Comparison of ENCODE assay signal across 2 cellular contexts in genomic region chr9:131125038-131125287, GRCh38.
TF ChIP-seq lines count a peak whose summit lies in the region.

No MANE protein-coding gene starts in this region.

TF ChIP-seq in HepG2, 621 proteins besides CTCF, POLR2A, EP300 and RAD21 (continues in another document):
- TF ChIP-seq XBP1 (CRISPR knock-in tag; IDR thresholded peaks at IDR 0.05), result no peak
- no peak for TF ChIP-seq RFXANK (CRISPR knock-in tag; IDR thresholded peaks at IDR 0.05)
- no peak for TF ChIP-seq KLF13 (CRISPR knock-in tag; IDR thresholded peaks at IDR 0.05)
- no peak for TF ChIP-seq ZBTB2 (CRISPR knock-in tag; IDR thresholded peaks at IDR 0.05; ENCODE audit: low read depth)
- no peak for TF ChIP-seq ESRRA (CRISPR knock-in tag; IDR thresholded peaks at IDR 0.05; ENCODE audit: low read depth)
- no peak for TF ChIP-seq ZNF691 (CRISPR knock-in tag; IDR thresholded peaks at IDR 0.05; ENCODE audit: borderline replicate concordance, low read depth)
- no peak for TF ChIP-seq AKAP8 (CRISPR knock-in tag; IDR thresholded peaks at IDR 0.05)
- no peak for TF ChIP-seq ZNF556 (CRISPR knock-in tag; IDR thresholded peaks at IDR 0.05; ENCODE audit: borderline replicate concordance)
- no peak for TF ChIP-seq ZNF33A (CRISPR knock-in tag; IDR thresholded peaks at IDR 0.05; ENCODE audit: borderline replicate concordance)
- no peak for TF ChIP-seq KDM4B (CRISPR knock-in tag; IDR thresholded peaks at IDR 0.05)
- TF ChIP-seq RBAK (CRISPR knock-in tag; IDR thresholded peaks at IDR 0.05), result no peak
- 0 out of 2 replicates have a peak, but pooled peaks have one; percentile 25 for TF ChIP-seq REL (CRISPR knock-in tag; conservative IDR thresholded peaks at IDR 0.05)
- TF ChIP-seq ZNF850 (CRISPR knock-in tag; conservative IDR thresholded peaks at IDR 0.05), result no peak
- no peak for TF ChIP-seq BCL3 (CRISPR knock-in tag; IDR thresholded peaks at IDR 0.05)
- TF ChIP-seq AGO2 (optimal IDR thresholded peaks at IDR 0.05; ENCODE audit: low read depth, low read length), result no peak
- no peak for TF ChIP-seq ZBTB43 (CRISPR knock-in tag; conservative IDR thresholded peaks at IDR 0.05)
- 0 out of 2 replicates have a peak, but pooled peaks have one; percentile 6 for TF ChIP-seq HOXD1 (CRISPR knock-in tag; IDR thresholded peaks at IDR 0.05)
- no peak for TF ChIP-seq NCOA5 (CRISPR knock-in tag; IDR thresholded peaks at IDR 0.05)
- TF ChIP-seq BCL6 (CRISPR knock-in tag; IDR thresholded peaks at IDR 0.05), result no peak
- 0 out of 2 replicates have a peak, but pooled peaks have one; percentile 26 for TF ChIP-seq ZC3H13 (CRISPR knock-in tag; IDR thresholded peaks at IDR 0.05)
- no peak for TF ChIP-seq HCFC1 (IDR thresholded peaks at IDR 0.05; ENCODE audit: low read depth, low read length)
- TF ChIP-seq ZNF670 (CRISPR knock-in tag; IDR thresholded peaks at IDR 0.05; ENCODE audit: borderline replicate concordance), result no peak
- TF ChIP-seq EED (CRISPR knock-in tag; IDR thresholded peaks at IDR 0.05), result no peak
- TF ChIP-seq SOX13 (IDR thresholded peaks at IDR 0.05), result no peak
- no peak for TF ChIP-seq SOX13 (CRISPR knock-in tag; conservative IDR thresholded peaks at IDR 0.05 in 1 of 2, IDR thresholded peaks at IDR 0.05 in 1 of 2)
- TF ChIP-seq BRF2 (CRISPR knock-in tag; IDR thresholded peaks at IDR 0.05), result no peak
- 0 out of 2 replicates have a peak, but pooled peaks have one; percentile 7 for TF ChIP-seq MEIS2 (CRISPR knock-in tag; IDR thresholded peaks at IDR 0.05)
- no peak for TF ChIP-seq ZSCAN5A (CRISPR knock-in tag; IDR thresholded peaks at IDR 0.05; ENCODE audit: borderline replicate concordance)
- no peak for TF ChIP-seq KLF12 (CRISPR knock-in tag; IDR thresholded peaks at IDR 0.05; ENCODE audit: borderline replicate concordance)
- no peak for TF ChIP-seq U2AF1 (optimal IDR thresholded peaks at IDR 0.05; ENCODE audit: low read depth, low read length)
- 0 out of 2 replicates have a peak, but pooled peaks have one; percentile 42 for TF ChIP-seq ZNF589 (CRISPR knock-in tag; conservative IDR thresholded peaks at IDR 0.05)

TF ChIP-seq in GM12891, 5 proteins besides CTCF, POLR2A, EP300 and RAD21:
- no peak for TF ChIP-seq POU2F2 (IDR thresholded peaks at IDR 0.05; ENCODE audit: low read depth, low read length)
- no peak for TF ChIP-seq TAF1 (IDR thresholded peaks at IDR 0.05; ENCODE audit: low read depth, low read length)
- TF ChIP-seq POLR2AphosphoS5 (IDR thresholded peaks at IDR 0.05; ENCODE audit: low read depth, low read length), result no peak
- TF ChIP-seq PAX5 (IDR thresholded peaks at IDR 0.05; ENCODE audit: insufficient read depth, low read length, severe bottlenecking), result no peak
- TF ChIP-seq SPI1 (IDR thresholded peaks at IDR 0.05; ENCODE audit: low read depth, low read length), result no peak
